ENCODE assay signal across 17 cellular contexts in the genomic region with DNA sequence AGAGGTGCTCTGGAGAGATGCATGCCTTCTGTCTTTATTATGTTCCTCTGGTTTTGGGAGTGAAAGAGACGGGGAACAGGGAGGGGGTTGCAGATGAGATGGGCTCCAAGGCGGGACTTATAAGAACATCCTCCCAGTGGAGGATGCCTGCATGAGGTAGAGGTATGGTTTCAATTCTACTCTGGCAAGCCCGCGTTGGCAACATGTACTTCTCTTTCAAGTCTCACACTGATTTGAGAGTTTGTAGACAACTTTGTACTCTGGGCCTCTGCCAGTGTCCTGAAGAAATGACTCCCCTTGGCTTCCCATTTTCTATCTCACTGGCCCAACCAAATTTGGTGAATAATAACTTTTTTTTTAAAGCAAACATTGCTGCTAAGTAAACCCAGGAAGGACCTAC.
A peak's percentile ranks its signal among the peaks of the same experiment; 100 is the strongest.
DNase-seq lines count a peak whose midpoint lies in the region; ATAC-seq and TF ChIP-seq lines count a peak whose summit lies in the region.
"Had no signal": no experiment of that assay in that cellular context is flagged by ENCODE, and none has a peak within 500 bp of the region (broad histone marks: within the 10 kb centered on the region; RNA-seq: fewer than 3 reads in every experiment).

No MANE protein-coding gene starts in this region.

- no peak overlapping the region for H4K91ac ChIP-seq in trophoblast cell (ENCODE audit: low read depth, low read length)

- H3K27me3 ChIP-seq in trophoblast cell (ENCODE audit: insufficient read depth, low read length), result no peaks in the 10 kb centered on the region
- no peaks in the 10 kb centered on the region for H3K27me3 ChIP-seq in aorta (ENCODE audit: control insufficient read depth in 1 of 2, insufficient read depth in 2 of 2, low read length in 1 of 2)

- no peak overlapping the region for H3K14ac ChIP-seq in trophoblast cell (ENCODE audit: low read length)

- peaks cover 2 to 10% of the 10 kb centered on the region in 2 experiments for H3K4me1 ChIP-seq in trophoblast cell (ENCODE audit: control insufficient read depth in 1 of 2, insufficient read depth in 2 of 2, low read length in 2 of 2)
- no peaks in the 10 kb centered on the region for H3K4me1 ChIP-seq in aorta (ENCODE audit: control insufficient read depth in 1 of 2, insufficient read depth in 2 of 2, low read length in 2 of 2)
- H3K4me1 ChIP-seq: BLaER1 treated with 17β-estradiol and CSF1 and Interleukin-3, amounts not matched to agents 10 nM and 100 nM had no signal

- H3K4ac ChIP-seq in trophoblast cell (ENCODE audit: low read depth, low read length), result no peak overlapping the region

- H2AK5ac ChIP-seq in trophoblast cell (ENCODE audit: low read length), result no peak overlapping the region

- peak overlapping the region; percentile 68 for H2BK12ac ChIP-seq in trophoblast cell (ENCODE audit: low read length)

- DNase-seq in HFFc6 (no peak), chondrocyte (ENCODE audit: low spot score) (no peak), trophoblast cell (no peak), aorta (no peak), osteocyte (ENCODE audit: extremely low spot score, unreplicated experiment) (no peak), coronary artery (ENCODE audit: low spot score) (no peak)
- DNase-seq: CD8-positive, alpha-beta T cell; DMS 273 treated with DMSO at 0.1 percent for 48 hours; DMS53; DND-41; GOT3; H7 had no signal

- no peaks in the 10 kb centered on the region; the same call in 1 of the 2 replicates for H3K27me3 Mint-ChIP-seq in HFFc6 (ENCODE audit: insufficient read depth)
- H3K27me3 Mint-ChIP-seq in chondrocyte (ENCODE audit: low read depth), result no peaks in the 10 kb centered on the region
- no peaks in the 10 kb centered on the region for H3K27me3 Mint-ChIP-seq in osteocyte (ENCODE audit: unreplicated experiment)

- H3K36me3 ChIP-seq in trophoblast cell (ENCODE audit: control insufficient read depth in 1 of 2, insufficient read depth in 2 of 2, low read length in 2 of 2) (no peaks in the 10 kb centered on the region), aorta (ENCODE audit: control insufficient read depth in 1 of 2, insufficient read depth in 2 of 2, low read length in 1 of 2) (no peaks in the 10 kb centered on the region)
- H3K36me3 ChIP-seq: BLaER1 treated with 17β-estradiol and CSF1 and Interleukin-3, amounts not matched to agents 10 nM and 100 nM had no signal

- H3K27ac Mint-ChIP-seq in HFFc6 (peak overlapping the region; percentile 75), chondrocyte (ENCODE audit: unreplicated experiment) (peak overlapping the region; percentile 84), osteocyte (ENCODE audit: unreplicated experiment) (no peak overlapping the region)
- H3K27ac Mint-ChIP-seq: B cell; CD8-positive, alpha-beta T cell had no signal

- H3K4me3 Mint-ChIP-seq in HFFc6, result no peak overlapping the region
- H3K4me3 Mint-ChIP-seq in chondrocyte (ENCODE audit: unreplicated experiment), result no peak overlapping the region
- H3K4me3 Mint-ChIP-seq in osteocyte (ENCODE audit: unreplicated experiment), result no peak overlapping the region
- H3K4me3 Mint-ChIP-seq: B cell; CD8-positive, alpha-beta T cell had no signal

- TF ChIP-seq CTCF in HFFc6 (IDR thresholded peaks at IDR 0.05) (no peak), chondrocyte (IDR thresholded peaks at IDR 0.05) (no peak), osteocyte (IDR thresholded peaks at IDR 0.05) (no peak), coronary artery (IDR thresholded peaks at IDR 0.05) (no peak)

- no peak overlapping the region for H2BK120ac ChIP-seq in trophoblast cell (ENCODE audit: insufficient read depth, low read length, poor library complexity)

- peaks cover 43% of the 10 kb centered on the region for H3K4me1 Mint-ChIP-seq in HFFc6 (ENCODE audit: low read depth)
- H3K4me1 Mint-ChIP-seq in chondrocyte (ENCODE audit: low read depth), result peaks cover 56% of the 10 kb centered on the region
- peaks cover 21% of the 10 kb centered on the region for H3K4me1 Mint-ChIP-seq in osteocyte (ENCODE audit: unreplicated experiment)
- H3K4me1 Mint-ChIP-seq: B cell had no signal

- H4K12ac ChIP-seq in trophoblast cell (ENCODE audit: low read depth, low read length), result no peak overlapping the region

- H3K9ac ChIP-seq in trophoblast cell (ENCODE audit: low read length), result no peak overlapping the region
- H3K9ac ChIP-seq: BLaER1 treated with 17β-estradiol and CSF1 and Interleukin-3, amounts not matched to agents 10 nM and 100 nM had no signal

- WGBS in trophoblast cell (ENCODE audit: extremely low coverage, insufficient coverage, insufficient read length), result no CpG with 5 or more reads among the region's 4 CpGs
- 64 to 96% methylated on average over 4 of the region's 4 CpGs for WGBS in aorta, 2 donors

- ATAC-seq in aorta (ENCODE audit: low FRiP score) (peak; percentile 45), GM18858 (IDR thresholded peaks at IDR 0.05; ENCODE audit: unreplicated experiment) (no peak)
- ATAC-seq: CD8-positive, alpha-beta T cell; GM12878; HCT116 had no signal

- H3K9me3 ChIP-seq in trophoblast cell (ENCODE audit: insufficient read depth, low read depth, low read length) (no peaks in the 10 kb centered on the region), aorta (ENCODE audit: control insufficient read depth, low read length) (no peaks in the 10 kb centered on the region)
- H3K9me3 ChIP-seq: BLaER1 treated with 17β-estradiol and CSF1 and Interleukin-3, amounts not matched to agents 10 nM and 100 nM had no signal

- no peak overlapping the region for H3K18ac ChIP-seq in trophoblast cell (ENCODE audit: low read length)

- H3K9me3 Mint-ChIP-seq in HFFc6, result no peaks in the 10 kb centered on the region
- peaks cover 4% of the 10 kb centered on the region for H3K9me3 Mint-ChIP-seq in chondrocyte (ENCODE audit: low read depth)
- H3K9me3 Mint-ChIP-seq in osteocyte (ENCODE audit: unreplicated experiment), result no peaks in the 10 kb centered on the region
- H3K9me3 Mint-ChIP-seq: CD8-positive, alpha-beta T cell had no signal

- H3K4me2 ChIP-seq in trophoblast cell (ENCODE audit: low read length), result no peak overlapping the region
- H3K4me2 ChIP-seq: BLaER1 treated with 17β-estradiol and CSF1 and Interleukin-3, amounts not matched to agents 10 nM and 100 nM had no signal

- peaks cover 4% of the 10 kb centered on the region for H3K79me1 ChIP-seq in trophoblast cell (ENCODE audit: low read length)

- peak overlapping the region; percentile 50 for H2BK5ac ChIP-seq in trophoblast cell (ENCODE audit: low read depth, low read length, poor library complexity)

- H3K36me3 Mint-ChIP-seq in HFFc6 (ENCODE audit: low read depth) (peaks cover 15% of the 10 kb centered on the region), chondrocyte (ENCODE audit: low read depth) (no peaks in the 10 kb centered on the region), osteocyte (ENCODE audit: unreplicated experiment) (no peaks in the 10 kb centered on the region)
- H3K36me3 Mint-ChIP-seq: CD8-positive, alpha-beta T cell had no signal

- H3K79me2 ChIP-seq in trophoblast cell (ENCODE audit: control insufficient read depth, insufficient read depth, low read length, poor library complexity), result no peaks in the 10 kb centered on the region

- H2AFZ ChIP-seq in trophoblast cell (ENCODE audit: insufficient read depth, low read length, poor library complexity), result no peak overlapping the region

- no peak overlapping the region for H3K23ac ChIP-seq in trophoblast cell (ENCODE audit: low read length)

- H3K27ac ChIP-seq in trophoblast cell (ENCODE audit: low read depth, low read length) (no peak overlapping the region), aorta (ENCODE audit: low read depth in 1 of 2, low read length in 2 of 2) (no peak overlapping the region), coronary artery (no peak overlapping the region)
- H3K27ac ChIP-seq: BLaER1 treated with 17β-estradiol and CSF1 and Interleukin-3, amounts not matched to agents 10 nM and 100 nM had no signal

- intact Hi-C loops in aorta (cut with DNase I), result no loop called here

- no peak overlapping the region for H4K8ac ChIP-seq in trophoblast cell (ENCODE audit: low read depth, low read length)

- H3K4me3 ChIP-seq in trophoblast cell (ENCODE audit: low read depth, low read length), result no peak overlapping the region
- H3K4me3 ChIP-seq in aorta (ENCODE audit: low read length in 2 of 2), result no peak overlapping the region
- H3K4me3 ChIP-seq in coronary artery, result no peak overlapping the region
- H3K4me3 ChIP-seq: BLaER1 treated with 17β-estradiol and CSF1 and Interleukin-3, amounts not matched to agents 10 nM and 100 nM; GM12878 had no signal
